Comparison of ENCODE assay signal across 15 cellular contexts in the genomic region with DNA sequence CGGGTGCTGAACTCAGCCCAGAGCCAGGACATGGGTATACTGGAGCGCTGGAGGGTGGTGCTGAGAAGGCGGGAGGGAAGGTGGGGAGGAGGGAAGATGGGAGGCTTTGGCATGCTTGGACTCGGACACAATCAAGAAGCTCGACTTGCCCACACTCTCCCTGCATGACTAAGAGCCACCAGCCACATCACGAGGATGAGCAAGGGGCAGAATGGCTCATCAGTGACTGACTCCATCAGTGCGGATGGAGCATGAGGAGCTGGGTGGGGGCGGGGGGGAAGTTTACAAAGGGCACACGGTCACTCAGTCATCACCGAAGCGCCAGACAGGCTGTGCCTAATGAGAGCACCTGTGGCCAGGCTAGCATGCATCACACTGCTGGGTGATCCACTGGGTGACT.
DNase-seq lines count a peak whose midpoint lies in the region; FAIRE-seq and TF ChIP-seq lines count a peak whose summit lies in the region.
"Had no signal": no experiment of that assay in that cellular context is flagged by ENCODE, and none has a peak within 500 bp of the region (broad histone marks: within the 10 kb centered on the region; RNA-seq: fewer than 3 reads in every experiment).

No MANE protein-coding gene starts in this region.

- H3K4me1 ChIP-seq in ACC112 (ENCODE audit: control insufficient read depth, insufficient read depth, low read length, unreplicated experiment) = no peaks in the 10 kb centered on the region

- no peak for TF ChIP-seq POLR2A in GM12892 (IDR thresholded peaks at IDR 0.05; ENCODE audit: low read depth, low read length)

- intact Hi-C loops in cardiac septum (cut with DNase I) = no loop called here

- H3K27me3 ChIP-seq in ACC112 (ENCODE audit: insufficient read depth, low read length) = no peaks in the 10 kb centered on the region

- no peak overlapping the region for H2AFZ ChIP-seq in ACC112 (ENCODE audit: low read length, unreplicated experiment)

- no peak for TF ChIP-seq CTCF in HFF-Myc (IDR thresholded peaks at IDR 0.05; ENCODE audit: low read depth, low read length, missing control alignments)

- no peaks in the 10 kb centered on the region for H3K36me3 ChIP-seq in ACC112 (ENCODE audit: insufficient read depth, low read length)

- no peaks in the 10 kb centered on the region for H3K79me2 ChIP-seq in ACC112 (ENCODE audit: control insufficient read depth, insufficient read depth, low read length, unreplicated experiment)

- H3K4me3 ChIP-seq in ACC112 (ENCODE audit: low read depth, low read length) = no peak overlapping the region
- no peak overlapping the region for H3K4me3 ChIP-seq in HFF-Myc (replicated peaks; ENCODE audit: low read depth, low read length)
- H3K4me3 ChIP-seq: lung, thoracic aorta had no signal

- peak overlapping the region; percentile 31; the same call in 1 of the 2 replicates for H3K27ac ChIP-seq in ACC112 (ENCODE audit: low read depth, low read length)
- H3K27ac ChIP-seq: KMS-11, thoracic aorta had no signal

- no peak for FAIRE-seq in GM12892 (lab: Jason Lieb, UNC)

- peak; percentile 15 for DNase-seq in HFF-Myc (ENCODE audit: extremely low read depth, low read depth)
- DNase-seq in astrocyte of the hippocampus (ENCODE audit: low read depth, low spot score) = peak; percentile 10
- DNase-seq in kidney glomerular epithelial cell (lab: John Stamatoyannopoulos, UW) = peak; percentile 6
- DNase-seq in GM12892 (ENCODE audit: insufficient read length) = no peak
- DNase-seq in SW480 (ENCODE audit: low spot score) = no peak
- no peak for DNase-seq in cardiac septum (ENCODE audit: low spot score)
- DNase-seq in NCI-H2029 treated with DMSO at 0.1 percent for 48 hours (lab: John Stamatoyannopoulos, UW) = no peak
- DNase-seq: activated CD4-positive, alpha-beta memory T cell treated with anti-CD3 and anti-CD28 coated beads for 36 hours; NCI-H1694; NCI-H524 treated with DMSO at 0.1 percent for 48 hours; T-helper 9 cell had no signal

Comparison
In these comparisons a context has a peak if more than half of its experiments do, and no peak if none do; other contexts are left out.
1. DNase-seq: peak in HFF-Myc (single experiment), astrocyte of the hippocampus (single experiment) and kidney glomerular epithelial cell (single experiment); none in GM12892 (single experiment), SW480 (single experiment), cardiac septum (single experiment) and NCI-H2029 treated with DMSO at 0.1 percent for 48 hours (single experiment).